14 cellular contexts compared by ENCODE assay signal in the genomic region with DNA sequence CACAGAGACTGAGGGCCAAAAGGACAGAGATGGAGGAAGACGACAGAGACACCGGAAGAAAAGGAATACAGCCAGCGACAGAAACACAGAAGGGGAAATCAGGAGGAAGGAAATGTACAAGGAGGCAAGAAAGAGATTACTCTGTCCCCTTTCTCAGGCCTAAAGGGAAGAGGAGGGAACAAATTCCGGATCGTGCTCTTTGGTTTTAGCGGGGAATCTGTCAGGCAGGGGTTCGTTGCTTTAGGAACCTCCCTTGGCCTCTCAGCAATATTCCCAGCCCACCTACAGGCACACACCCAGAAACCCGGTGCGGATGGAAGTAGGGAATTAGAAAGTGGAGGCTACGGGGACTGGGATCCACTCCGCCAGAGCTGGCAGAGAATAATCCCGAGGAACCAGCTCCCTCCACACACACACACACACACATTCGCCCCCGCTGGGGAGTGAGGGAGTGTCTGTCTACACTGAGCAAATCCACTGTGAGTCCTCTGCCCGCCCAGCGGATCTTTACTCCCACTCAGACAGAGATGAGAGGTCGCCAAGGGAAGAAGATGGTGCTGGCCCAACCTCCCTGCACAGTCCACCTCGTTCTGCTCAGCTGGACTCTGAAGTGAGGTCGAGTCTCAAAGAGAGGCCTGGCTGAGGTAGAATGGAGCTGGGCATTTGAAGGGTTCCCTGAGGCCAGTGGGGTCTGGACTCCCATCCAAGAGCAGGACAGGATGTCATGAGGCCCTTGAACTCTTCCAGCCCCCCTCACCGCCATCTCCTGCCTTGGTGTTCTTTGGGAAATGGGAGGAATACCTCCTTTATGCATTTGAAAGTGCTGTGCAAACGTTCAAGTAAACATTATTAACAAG. TPM values are rescaled to one million over a fixed set of nuclear protein-coding genes. Genes with fewer than 3 reads are reported as not detected.
DNase-seq lines count a peak whose midpoint lies in the region; ATAC-seq and TF ChIP-seq lines count a peak whose summit lies in the region.
"Had no signal": no experiment of that assay in that cellular context is flagged by ENCODE, and none has a peak within 500 bp of the region (broad histone marks: within the 10 kb centered on the region; RNA-seq: fewer than 3 reads in every experiment).

No MANE protein-coding gene starts in this region.

- H3K27ac Mint-ChIP-seq in MCF 10A (ENCODE audit: low read depth, unreplicated experiment) = no peak overlapping the region
- no peak overlapping the region for H3K27ac Mint-ChIP-seq in activated naive CD8-positive, alpha-beta T cell treated with anti-CD3 and anti-CD28 coated beads for 36 hours
- H3K27ac Mint-ChIP-seq: activated T-helper 1 cell treated with anti-CD3 and anti-CD28 coated beads, Interleukin-12 subunit alpha, Interleukin-12 subunit beta, Interleukin-2, Interleukin-4 antibody, amounts not matched to agents 30 ng/mL and 10 ng/mL and 1 ng/mL, durations not matched to agents 14 hours and 24 hours and 36 hours; T-helper 1 cell treated with Interleukin-12 subunit alpha and Interleukin-12 subunit beta and Interleukin-4 antibody, amounts not matched to agents 30 μg/mL and 1 μg/mL, for 36 hours had no signal

- no peak overlapping the region for H2BK120ac ChIP-seq in mesenchymal stem cell (ENCODE audit: low read depth, low read length)

- 16 to 20% methylated on average over 19 to 21 of the region's 21 CpGs for WGBS in thyroid gland, 2 donors
- 13% methylated on average over 11 of the region's 21 CpGs for WGBS in mesenchymal stem cell

- no peaks in the 10 kb centered on the region for H3K79me1 ChIP-seq in mesenchymal stem cell (replicated peaks; ENCODE audit: low read length, poor library complexity, severe bottlenecking)

- no peak overlapping the region for H3K9ac ChIP-seq in mesenchymal stem cell (ENCODE audit: low read length)
- H3K9ac ChIP-seq: BLaER1 treated with 17β-estradiol and CSF1 and Interleukin-3, amounts not matched to agents 10 nM and 100 nM had no signal

- H3K27ac ChIP-seq in breast epithelium = no peak overlapping the region
- peak overlapping the region; percentile 56 for H3K27ac ChIP-seq in lower lobe of right lung
- peak overlapping the region in 2 of 3 donors; percentile 3 to 32 for H3K27ac ChIP-seq in thyroid gland
- H3K27ac ChIP-seq in mesenchymal stem cell (ENCODE audit: low read length, poor library complexity, severe bottlenecking) = no peak overlapping the region
- H3K27ac ChIP-seq: BLaER1 treated with 17β-estradiol and CSF1 and Interleukin-3, amounts not matched to agents 10 nM and 100 nM; prostate gland had no signal

- H3K36me3 ChIP-seq in breast epithelium = no peaks in the 10 kb centered on the region
- H3K36me3 ChIP-seq in lower lobe of right lung = no peaks in the 10 kb centered on the region
- no peaks in the 10 kb centered on the region for H3K36me3 ChIP-seq in thyroid gland
- no peaks in the 10 kb centered on the region for H3K36me3 ChIP-seq in mesenchymal stem cell (ENCODE audit: control insufficient read depth in 1 of 2, insufficient read depth in 2 of 2, low read depth in 1 of 2, low read length in 2 of 2)
- H3K36me3 ChIP-seq: BLaER1 treated with 17β-estradiol and CSF1 and Interleukin-3, amounts not matched to agents 10 nM and 100 nM; prostate gland had no signal

- no peak for TF ChIP-seq CTCF in breast epithelium (IDR thresholded peaks at IDR 0.05)
- no peak for TF ChIP-seq CTCF in MCF 10A (IDR thresholded peaks at IDR 0.05; ENCODE audit: unreplicated experiment)
- TF ChIP-seq CTCF in lower lobe of right lung (IDR thresholded peaks at IDR 0.05) = no peak
- no peak for TF ChIP-seq CTCF in thyroid gland (IDR thresholded peaks at IDR 0.05)

- H3K4me1 ChIP-seq in breast epithelium (peaks cover 0 to 8% of the 10 kb centered on the region in 2 donors), lower lobe of right lung (peaks cover 34% of the 10 kb centered on the region), thyroid gland (peaks cover 13 to 32% of the 10 kb centered on the region in 2 donors), mesenchymal stem cell (ENCODE audit: control insufficient read depth, insufficient read depth, low read depth, low read length) (peaks cover 28% of the 10 kb centered on the region)

- H3K4me1 Mint-ChIP-seq in MCF 10A (ENCODE audit: insufficient read depth, unreplicated experiment) = no peaks in the 10 kb centered on the region
- H3K4me1 Mint-ChIP-seq in activated naive CD8-positive, alpha-beta T cell treated with anti-CD3 and anti-CD28 coated beads for 36 hours = peaks cover 22% of the 10 kb centered on the region

- H2BK5ac ChIP-seq in mesenchymal stem cell (ENCODE audit: low read depth, low read length, poor library complexity, severe bottlenecking) = no peak overlapping the region

- CTCF ChIA-PET in MCF 10A (lab: Yijun Ruan, JAX) = interaction anchor here (0.6 to 1.3 kb wide), 4 partner anchors 15 to 37 kb away, joined by 3 to 4 read pairs (median 3); no protein-coding TSS in a partner anchor

- peaks cover 21% of the 10 kb centered on the region for H3K27me3 Mint-ChIP-seq in MCF 10A (ENCODE audit: insufficient read depth, unreplicated experiment)
- peaks cover 57% of the 10 kb centered on the region for H3K27me3 Mint-ChIP-seq in activated naive CD8-positive, alpha-beta T cell treated with anti-CD3 and anti-CD28 coated beads for 36 hours

- intact Hi-C loops in breast epithelium (cut with DNase I; ENCODE audit: low total_unique reads) (no loop called here), MCF 10A (cut with micrococcal nuclease) (no loop called here), lower lobe of right lung (cut with DNase I) (no loop called here), thyroid gland (cut with DNase I) (no loop called here)

- BruUV-seq in MCF 10A (replicated peaks; lab: Mats Ljungman, UMichigan) = no TSS peak

- peak; percentile 2 to 11 for ATAC-seq in lower lobe of right lung
- ATAC-seq in GM19328 (IDR thresholded peaks at IDR 0.05; ENCODE audit: unreplicated experiment) = no peak
- no peak for ATAC-seq in HG03354 (IDR thresholded peaks at IDR 0.05; ENCODE audit: poor library complexity, severe bottlenecking, unreplicated experiment)

- H3K14ac ChIP-seq in mesenchymal stem cell (ENCODE audit: low read length in 2 of 2) = no peak overlapping the region

- DNase-seq in breast epithelium (ENCODE audit: low spot score in 2 of 2) (no peak), MCF 10A (ENCODE audit: unreplicated experiment) (no peak), lower lobe of right lung (no peak), thyroid gland (peak in 1 of 2 donors; percentile 37), mesenchymal stem cell (no peak)
- DNase-seq in activated naive CD8-positive, alpha-beta T cell treated with anti-CD3 and anti-CD28 coated beads for 36 hours = no peak
- DNase-seq: KG1; NK-92 treated with Interleukin-12 subunit alpha and Interleukin-12 subunit beta, amount 100 ng/mL, for 24 hours had no signal

- POLR2A ChIA-PET in MCF 10A (lab: Yijun Ruan, JAX) = no interaction called here

- H2AFZ ChIP-seq in mesenchymal stem cell (ENCODE audit: low read depth, low read length) = no peak overlapping the region

- no peak overlapping the region for H2BK12ac ChIP-seq in mesenchymal stem cell (ENCODE audit: low read length in 2 of 2)

- no peak overlapping the region for H2AK5ac ChIP-seq in mesenchymal stem cell (ENCODE audit: low read length, severe bottlenecking)

- H3K4ac ChIP-seq in mesenchymal stem cell (ENCODE audit: low read depth in 1 of 2, low read length in 2 of 2) = no peak overlapping the region

- no peak for TF ChIP-seq POLR2A in breast epithelium (IDR thresholded peaks at IDR 0.05)
- TF ChIP-seq POLR2A in thyroid gland (IDR thresholded peaks at IDR 0.05) = no peak

- no peaks in the 10 kb centered on the region for H3K9me3 ChIP-seq in breast epithelium
- H3K9me3 ChIP-seq in lower lobe of right lung = no peaks in the 10 kb centered on the region
- no peaks in the 10 kb centered on the region for H3K9me3 ChIP-seq in thyroid gland
- H3K9me3 ChIP-seq in mesenchymal stem cell (ENCODE audit: control insufficient read depth, low read length) = peaks cover 9% of the 10 kb centered on the region
- H3K9me3 ChIP-seq: prostate gland had no signal

- no peak overlapping the region for H3K23ac ChIP-seq in mesenchymal stem cell (ENCODE audit: low read length in 2 of 2)

- H3K4me3 ChIP-seq in breast epithelium = peak overlapping the region; percentile 15 to 63 (median 32)
- peak overlapping the region; percentile 43 for H3K4me3 ChIP-seq in lower lobe of right lung
- H3K4me3 ChIP-seq in thyroid gland (replicated peaks in 1 of 3) = no peak overlapping the region
- no peak overlapping the region for H3K4me3 ChIP-seq in mesenchymal stem cell (ENCODE audit: insufficient read depth in 1 of 2, low read depth in 1 of 2, low read length in 2 of 2)
- H3K4me3 ChIP-seq: BLaER1 treated with 17β-estradiol and CSF1 and Interleukin-3, amounts not matched to agents 10 nM and 100 nM had no signal

- H3K36me3 Mint-ChIP-seq in MCF 10A (ENCODE audit: insufficient read depth, unreplicated experiment) = no peaks in the 10 kb centered on the region
- H3K36me3 Mint-ChIP-seq in activated naive CD8-positive, alpha-beta T cell treated with anti-CD3 and anti-CD28 coated beads for 36 hours = no peaks in the 10 kb centered on the region

- H2BK15ac ChIP-seq in mesenchymal stem cell (ENCODE audit: low read depth, poor library complexity, severe bottlenecking) = no peak overlapping the region

- H3K9me3 Mint-ChIP-seq in MCF 10A (ENCODE audit: unreplicated experiment) = no peaks in the 10 kb centered on the region
- no peaks in the 10 kb centered on the region for H3K9me3 Mint-ChIP-seq in activated naive CD8-positive, alpha-beta T cell treated with anti-CD3 and anti-CD28 coated beads for 36 hours
- H3K9me3 Mint-ChIP-seq: activated T-helper 1 cell treated with anti-CD3 and anti-CD28 coated beads, Interleukin-12 subunit alpha, Interleukin-12 subunit beta, Interleukin-2, Interleukin-4 antibody, amounts not matched to agents 30 ng/mL and 10 ng/mL and 1 ng/mL, durations not matched to agents 14 hours and 24 hours and 36 hours; T-helper 1 cell treated with Interleukin-12 subunit alpha and Interleukin-12 subunit beta and Interleukin-4 antibody, amounts not matched to agents 30 μg/mL and 1 μg/mL, for 36 hours had no signal

- H3K18ac ChIP-seq in mesenchymal stem cell (ENCODE audit: low read depth in 1 of 2, low read length in 2 of 2) = no peak overlapping the region

- H3K27me3 ChIP-seq in breast epithelium (peaks cover 7 to 98% of the 10 kb centered on the region in 2 donors), lower lobe of right lung (ENCODE audit: low read depth) (peaks cover 95% of the 10 kb centered on the region), thyroid gland (peaks cover 63% of the 10 kb centered on the region), mesenchymal stem cell (ENCODE audit: control insufficient read depth in 1 of 2, insufficient read depth in 1 of 2, low read length in 2 of 2) (peaks cover 96% of the 10 kb centered on the region in 2 experiments)

- no peak overlapping the region for H3K4me2 ChIP-seq in mesenchymal stem cell (ENCODE audit: low read length, poor library complexity, severe bottlenecking)

- H4K91ac ChIP-seq in mesenchymal stem cell (ENCODE audit: low read length) = no peak overlapping the region

- no peak overlapping the region for H3K4me3 Mint-ChIP-seq in MCF 10A (ENCODE audit: unreplicated experiment)
- H3K4me3 Mint-ChIP-seq in activated naive CD8-positive, alpha-beta T cell treated with anti-CD3 and anti-CD28 coated beads for 36 hours = peak overlapping the region; percentile 3
- H3K4me3 Mint-ChIP-seq: activated T-helper 1 cell treated with anti-CD3 and anti-CD28 coated beads, Interleukin-12 subunit alpha, Interleukin-12 subunit beta, Interleukin-2, Interleukin-4 antibody, amounts not matched to agents 30 ng/mL and 10 ng/mL and 1 ng/mL, durations not matched to agents 14 hours and 24 hours and 36 hours; T-helper 1 cell treated with Interleukin-12 subunit alpha and Interleukin-12 subunit beta and Interleukin-4 antibody, amounts not matched to agents 30 μg/mL and 1 μg/mL, for 36 hours had no signal

- H4K8ac ChIP-seq in mesenchymal stem cell (ENCODE audit: low read length) = no peak overlapping the region

RNA-seq across cellular contexts. Expression of a gene that starts 5.7 kb away (rescaled TPM):
- total RNA-seq in breast epithelium = 1 to 10 TPM; 2.3 to 6.2 (median 5.1) TPM
- not detected in 2 replicates for total RNA-seq in MCF 10A (2022)
- total RNA-seq in activated naive CD8-positive, alpha-beta T cell treated with anti-CD3 and anti-CD28 coated beads for 36 hours = not detected
- total RNA-seq in lower lobe of right lung = 15.4 TPM
- 10 to 100 TPM in 3 of 4 donors, 1 to 10 TPM in 1; 3.9 to 14.9 (median 12.8) TPM for total RNA-seq in thyroid gland
- not detected for polyA plus RNA-seq in mesenchymal stem cell (2013, experiment 1 of 2)
- polyA plus RNA-seq in mesenchymal stem cell (2013, experiment 2 of 2) = not detected
- total RNA-seq: activated T-helper 1 cell treated with anti-CD3 and anti-CD28 coated beads, Interleukin-12 subunit alpha, Interleukin-12 subunit beta, Interleukin-2, Interleukin-4 antibody, amounts not matched to agents 30 ng/mL and 10 ng/mL and 1 ng/mL, durations not matched to agents 14 hours and 24 hours and 36 hours had no signal

RNA-seq across cellular contexts. Expression of a gene that starts 36.5 kb away (rescaled TPM):
- total RNA-seq in breast epithelium (10 to 100 TPM in 2 of 3 donors, 1 to 10 TPM in 1; 2.2 to 69.4 (median 42.3) TPM), MCF 10A (2022) (17.9 and 19.6 TPM in 2 replicates), lower lobe of right lung (22.6 TPM), thyroid gland (1 to 10 TPM in 1 of 4 donors, under 1 TPM in 1, not detected in 2; 0.83 to 3.0 TPM)
- total RNA-seq in activated naive CD8-positive, alpha-beta T cell treated with anti-CD3 and anti-CD28 coated beads for 36 hours = not detected
- polyA plus RNA-seq in mesenchymal stem cell (2013, experiment 1 of 2) = not detected
- polyA plus RNA-seq in mesenchymal stem cell (2013, experiment 2 of 2) = not detected
- total RNA-seq: activated T-helper 1 cell treated with anti-CD3 and anti-CD28 coated beads, Interleukin-12 subunit alpha, Interleukin-12 subunit beta, Interleukin-2, Interleukin-4 antibody, amounts not matched to agents 30 ng/mL and 10 ng/mL and 1 ng/mL, durations not matched to agents 14 hours and 24 hours and 36 hours had no signal

Comparison
In these comparisons a context has a peak if more than half of its experiments do, and no peak if none do; other contexts are left out.
1. H3K27ac ChIP-seq: peak in lower lobe of right lung (single experiment) and thyroid gland (2 of 3); none in breast epithelium (0 of 2) and mesenchymal stem cell (single experiment).
2. H3K4me3 ChIP-seq: peak in breast epithelium (3 of 3) and lower lobe of right lung (single experiment); none in thyroid gland (0 of 3) and mesenchymal stem cell (0 of 2).
3. ATAC-seq: peak in lower lobe of right lung (2 of 2); none in GM19328 (single experiment) and HG03354 (single experiment).